Comparison of ENCODE assay signal across 16 cellular contexts in genomic region chr9:125049212-125049611, GRCh38.
A peak's percentile ranks its signal among the peaks of the same experiment; 100 is the strongest.
DNase-seq lines count a peak whose midpoint lies in the region; ATAC-seq and TF ChIP-seq lines count a peak whose summit lies in the region.
"Had no signal": no experiment of that assay in that cellular context is flagged by ENCODE, and none has a peak within 500 bp of the region (broad histone marks: within the 10 kb centered on the region; RNA-seq: fewer than 3 reads in every experiment).

No MANE protein-coding gene starts in this region.

- H3K4me2 ChIP-seq in neural cell (ENCODE audit: low read length), result peak overlapping the region; percentile 99
- H3K4me2 ChIP-seq in Karpas-422 (ENCODE audit: low read depth, low read length, poor library complexity, severe bottlenecking), result no peak overlapping the region

- H3K79me2 ChIP-seq in neural cell (replicated peaks; ENCODE audit: insufficient read depth, low read length) (peaks cover 3% of the 10 kb centered on the region), Karpas-422 (ENCODE audit: low read length) (peaks cover 14% of the 10 kb centered on the region)

- H3K9ac ChIP-seq in neural cell (ENCODE audit: low read length) (peak overlapping the region; percentile 59), Karpas-422 (ENCODE audit: low read length) (no peak overlapping the region)

- H3K36me3 ChIP-seq in neural cell (ENCODE audit: insufficient read depth, low read length) (no peaks in the 10 kb centered on the region), Karpas-422 (ENCODE audit: insufficient read depth, low read length) (no peaks in the 10 kb centered on the region)

- H3K4me1 ChIP-seq in Karpas-422 (ENCODE audit: low read length), result no peaks in the 10 kb centered on the region

- TF ChIP-seq RAD21 in neural cell (conservative IDR thresholded peaks at IDR 0.05), result no peak

- peaks cover 15% of the 10 kb centered on the region for H3F3A ChIP-seq in neural cell (ENCODE audit: insufficient read depth, low read length, poor library complexity, severe bottlenecking)

- DNase-seq in Ammon's horn (ENCODE audit: low spot score) (peak; percentile 25), NCI-H524 (lab: John Stamatoyannopoulos, UW) (peak; percentile 18 to 88), choroid plexus epithelial cell (ENCODE audit: low read depth) (peak; percentile 7), Karpas-422 (no peak), MV-4-11 (lab: John Stamatoyannopoulos, UW) (no peak)
- no peak for DNase-seq in activated naive CD4-positive, alpha-beta T cell treated with Interleukin-2 at 50 U/mL for 16 hours
- DNase-seq: Calu3, DMS79 treated with DMSO at 0.1 percent for 48 hours, GDM1, GOT3, HFFc6, NCI-H187 treated with DMSO at 0.1 percent for 48 hours, NCI-H526, PC-3 had no signal

- H3K27ac ChIP-seq in neural cell (ENCODE audit: low read length), result peak overlapping the region; percentile 95
- H3K27ac ChIP-seq in Karpas-422 (ENCODE audit: low read length), result no peak overlapping the region

- H2AFZ ChIP-seq in neural cell (ENCODE audit: low read depth, low read length) (no peak overlapping the region), Karpas-422 (ENCODE audit: low read length) (no peak overlapping the region)

- no peaks in the 10 kb centered on the region for H3K9me2 ChIP-seq in neural cell (ENCODE audit: insufficient read depth, low read length)
- H3K9me2 ChIP-seq in Karpas-422 (replicated peaks; ENCODE audit: insufficient read depth, low read length), result no peaks in the 10 kb centered on the region; the same call in 1 of the 2 replicates

- H3K9me3 ChIP-seq in neural cell (ENCODE audit: low read length) (no peaks in the 10 kb centered on the region), Karpas-422 (ENCODE audit: low read length) (no peaks in the 10 kb centered on the region)

- TF ChIP-seq CTCF in choroid plexus epithelial cell (conservative IDR thresholded peaks at IDR 0.05; ENCODE audit: low read depth, low read length) (no peak), neural cell (IDR thresholded peaks at IDR 0.05; ENCODE audit: poor library complexity, severe bottlenecking) (no peak)

- H3K4me3 ChIP-seq in choroid plexus epithelial cell (ENCODE audit: low read depth, low read length) (no peak overlapping the region), neural cell (ENCODE audit: low read length) (peak overlapping the region; percentile 60), Karpas-422 (ENCODE audit: low read length) (no peak overlapping the region)

- H4K20me1 ChIP-seq in neural cell (ENCODE audit: insufficient read depth) (no peaks in the 10 kb centered on the region), Karpas-422 (ENCODE audit: insufficient read depth, low read depth, low read length) (no peaks in the 10 kb centered on the region)

- TF ChIP-seq EP300 in neural cell (conservative IDR thresholded peaks at IDR 0.05; ENCODE audit: poor library complexity, severe bottlenecking), result peak; percentile 56

- no peak for ATAC-seq in GM19397 (IDR thresholded peaks at IDR 0.05; ENCODE audit: unreplicated experiment)
- ATAC-seq: PC-3 had no signal

- H3K27me3 ChIP-seq in neural cell (ENCODE audit: insufficient read depth, low read depth, low read length), result no peaks in the 10 kb centered on the region
- H3K27me3 ChIP-seq in Karpas-422 (ENCODE audit: low read length), result no peaks in the 10 kb centered on the region

TF ChIP-seq in neural cell, 6 proteins besides CTCF, POLR2A, EP300 and RAD21:
- TF ChIP-seq POLR2AphosphoS5 (IDR thresholded peaks at IDR 0.05), result peak; percentile 45
- TF ChIP-seq MXI1 (conservative IDR thresholded peaks at IDR 0.05; ENCODE audit: poor library complexity, severe bottlenecking), result no peak
- no peak for TF ChIP-seq TAF1 (IDR thresholded peaks at IDR 0.05; ENCODE audit: low read depth)
- TF ChIP-seq EZH2 (IDR thresholded peaks at IDR 0.05; ENCODE audit: borderline replicate concordance, insufficient read depth, low read length, poor library complexity, severe bottlenecking), result no peak
- no peak for TF ChIP-seq REST (IDR thresholded peaks at IDR 0.05; ENCODE audit: borderline replicate concordance)
- TF ChIP-seq SMC3 (conservative IDR thresholded peaks at IDR 0.05; ENCODE audit: poor library complexity), result no peak

Comparison
In these comparisons a context has a peak if more than half of its experiments do, and no peak if none do; other contexts are left out.
1. DNase-seq: peak in Ammon's horn (single experiment), NCI-H524 (2 of 2) and choroid plexus epithelial cell (single experiment); none in Karpas-422 (single experiment), MV-4-11 (single experiment) and activated naive CD4-positive, alpha-beta T cell treated with Interleukin-2 at 50 U/mL for 16 hours (single experiment).